8 cellular contexts compared by ENCODE assay signal in the genomic region with DNA sequence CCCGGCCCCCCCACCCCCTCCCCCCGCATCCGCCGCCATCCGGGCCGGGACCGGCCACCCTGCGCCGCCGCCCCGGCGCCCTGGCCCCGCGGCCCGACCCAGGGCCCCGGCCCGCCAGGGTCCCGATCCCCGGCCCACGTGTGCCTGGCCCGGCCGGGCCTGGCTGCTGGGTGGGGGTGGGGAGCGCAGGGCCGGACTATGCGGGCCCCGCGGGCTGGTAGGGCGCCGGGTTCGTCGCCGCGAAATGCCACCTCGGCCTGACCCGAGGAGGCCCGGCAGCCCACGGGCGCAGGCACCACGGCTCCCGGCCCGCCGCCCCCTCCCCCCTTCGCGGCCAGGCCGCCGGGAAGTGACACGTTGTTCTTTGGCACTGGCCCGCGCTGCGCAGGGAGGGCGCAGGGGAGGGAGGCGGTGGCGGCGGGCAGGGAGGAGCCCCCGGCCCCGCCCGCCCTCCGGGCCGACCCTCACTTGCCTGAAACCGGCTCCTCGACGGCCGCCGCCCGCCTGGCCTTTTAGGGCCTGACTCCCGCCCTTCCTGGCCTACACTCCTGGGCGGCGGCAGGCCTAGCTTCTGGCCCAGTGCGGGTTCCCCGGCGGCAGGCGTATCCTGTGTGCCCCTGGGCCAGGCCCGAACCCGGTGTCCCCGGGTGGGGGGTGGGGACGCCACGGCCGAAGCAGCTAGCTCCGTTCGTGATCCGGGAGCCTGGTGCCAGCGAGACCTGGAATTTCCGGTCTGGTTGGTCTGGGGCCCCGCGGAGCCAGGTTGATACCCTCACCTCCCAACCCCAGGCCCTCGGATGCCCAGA. TPM values are rescaled to one million over a fixed set of nuclear protein-coding genes. Genes with fewer than 3 reads are reported as not detected.
DNase-seq lines count a peak whose midpoint lies in the region; ATAC-seq, FAIRE-seq and TF ChIP-seq lines count a peak whose summit lies in the region.

No MANE protein-coding gene starts in this region.

- no peak for FAIRE-seq in HTR-8/SVneo (lab: Jason Lieb, UNC)

- H3K4me3 Mint-ChIP-seq in Caco-2 (ENCODE audit: unreplicated experiment), result peak overlapping the region; percentile 85

- POLR2A ChIA-PET in Caco-2 (lab: Charles Lee), result no interaction called here

- no peaks in the 10 kb centered on the region for H3K27me3 Mint-ChIP-seq in Caco-2 (ENCODE audit: insufficient read depth, unreplicated experiment)

- peak; percentile 4 to 46 for TF ChIP-seq POLR2A in adrenal gland (IDR thresholded peaks at IDR 0.05)

- intact Hi-C loops in Caco-2 (cut with micrococcal nuclease; ENCODE audit: unreplicated experiment), result loop anchor here (1.0 kb wide), 2 partner anchors 16 to 48 kb away; a partner anchor contains a TSS
- intact Hi-C loops in adrenal gland (cut with DNase I), result no loop called here
- intact Hi-C loops in left ventricle myocardium superior (cut with micrococcal nuclease), result no loop called here

- H3K4me1 ChIP-seq in Caco-2, result peaks cover 11% of the 10 kb centered on the region
- H3K4me1 ChIP-seq in adrenal gland (replicated peaks in 1 of 2), result peaks cover 37 to 46% of the 10 kb centered on the region in 2 donors

- TF ChIP-seq CTCF in Caco-2 (IDR thresholded peaks at IDR 0.05; ENCODE audit: insufficient read depth in 1 of 2, low read depth in 1 of 2, low read length in 1 of 2, severe bottlenecking in 1 of 2, unreplicated experiment in 1 of 2) (no peak), adrenal gland (IDR thresholded peaks at IDR 0.05) (peak in 1 of 6 experiments; percentile 3)

- peaks cover 9% of the 10 kb centered on the region for H3K4me1 Mint-ChIP-seq in Caco-2 (ENCODE audit: low read depth, unreplicated experiment)

- H3K9me3 Mint-ChIP-seq in Caco-2 (ENCODE audit: unreplicated experiment), result no peaks in the 10 kb centered on the region

- CTCF ChIA-PET in Caco-2 (lab: Charles Lee), result interaction anchor here (0.6 kb wide), 1 partner anchor 79 kb away, joined by 3 read pairs; no protein-coding TSS in a partner anchor

- H3K27me3 ChIP-seq in Caco-2 (replicated peaks; ENCODE audit: control insufficient read depth, insufficient read depth, low read length) (no peaks in the 10 kb centered on the region), adrenal gland (no peaks in the 10 kb centered on the region)

- peak; percentile 29 for ATAC-seq in GM19467 (IDR thresholded peaks at IDR 0.05; ENCODE audit: unreplicated experiment)
- peak; percentile 19 for ATAC-seq in HG03558 (IDR thresholded peaks at IDR 0.05; ENCODE audit: extremely low read depth, unreplicated experiment)
- ATAC-seq in SK-N-SH treated with all-trans-retinoic acid at 6 μM for 48 hours, result peak; percentile 40
- peak; percentile 79 for ATAC-seq in left ventricle myocardium superior

- DNase-seq in Caco-2, result peak; percentile 65 to 72
- DNase-seq in adrenal gland, result peak; percentile 83 to 91 (median 85)
- peak; percentile 94 for DNase-seq in left ventricle myocardium superior
- DNase-seq in putamen (ENCODE audit: low spot score), result peak; percentile 44
- DNase-seq in HTR-8/SVneo (ENCODE audit: insufficient read length, low spot score), result no peak

- peak overlapping the region; percentile 89 for H3K4me3 ChIP-seq in Caco-2 (ENCODE audit: low read depth, low read length)
- peak overlapping the region; percentile 49 to 99 (median 92) for H3K4me3 ChIP-seq in adrenal gland

- peak overlapping the region; percentile 67 for H3K27ac Mint-ChIP-seq in Caco-2 (ENCODE audit: unreplicated experiment)

- H3K27ac ChIP-seq in adrenal gland, result peak overlapping the region; percentile 94 to 100 (median 96)

- BruUV-seq in Caco-2 (replicated peaks; lab: Mats Ljungman, UMichigan), result no TSS peak

- 0 to 1% (median 0%) methylated on average over 11 to 81 of the region's 86 CpGs for WGBS in adrenal gland, 4 donors

- H3K9me3 ChIP-seq in Caco-2, result no peaks in the 10 kb centered on the region
- H3K9me3 ChIP-seq in adrenal gland (replicated peaks in 1 of 3), result no peaks in the 10 kb centered on the region

- H3K36me3 ChIP-seq in Caco-2 (ENCODE audit: control insufficient read depth, insufficient read depth, low read length) (peaks cover 1% of the 10 kb centered on the region), adrenal gland (replicated peaks in 1 of 2) (peaks cover 0 to 25% of the 10 kb centered on the region in 2 donors)

- H3K36me3 Mint-ChIP-seq in Caco-2 (ENCODE audit: insufficient read depth, unreplicated experiment), result peaks cover 46% of the 10 kb centered on the region

TF ChIP-seq in SK-N-SH treated with all-trans-retinoic acid at 6 μM for 48 hours, 23 proteins besides CTCF, POLR2A, EP300 and RAD21:
- TF ChIP-seq, protein P1, sequence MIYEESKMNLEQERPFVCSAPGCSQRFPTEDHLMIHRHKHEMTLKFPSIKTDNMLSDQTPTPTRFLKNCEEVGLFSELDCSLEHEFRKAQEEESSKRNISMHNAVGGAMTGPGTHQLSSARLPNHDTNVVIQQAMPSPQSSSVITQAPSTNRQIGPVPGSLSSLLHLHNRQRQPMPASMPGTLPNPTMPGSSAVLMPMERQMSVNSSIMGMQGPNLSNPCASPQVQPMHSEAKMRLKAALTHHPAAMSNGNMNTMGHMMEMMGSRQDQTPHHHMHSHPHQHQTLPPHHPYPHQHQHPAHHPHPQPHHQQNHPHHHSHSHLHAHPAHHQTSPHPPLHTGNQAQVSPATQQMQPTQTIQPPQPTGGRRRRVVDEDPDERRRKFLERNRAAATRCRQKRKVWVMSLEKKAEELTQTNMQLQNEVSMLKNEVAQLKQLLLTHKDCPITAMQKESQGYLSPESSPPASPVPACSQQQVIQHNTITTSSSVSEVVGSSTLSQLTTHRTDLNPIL (CRISPR knock-in tag; IDR thresholded peaks at IDR 0.05; ENCODE audit: low read depth), result no peak
- TF ChIP-seq ZNF70 (CRISPR knock-in tag; IDR thresholded peaks at IDR 0.05) (no peak), BACH2 (CRISPR knock-in tag; IDR thresholded peaks at IDR 0.05; ENCODE audit: borderline replicate concordance) (no peak), RARB (CRISPR knock-in tag; IDR thresholded peaks at IDR 0.05) (no peak), GLIS3 (CRISPR knock-in tag; IDR thresholded peaks at IDR 0.05) (no peak)
TF ChIP-seq in SK-N-SH treated with all-trans-retinoic acid at 6 μM for 48 hours: peak in this region for 0.

RNA-seq across cellular contexts. Expression of a gene that starts 0.5 kb away (rescaled TPM):
- total RNA-seq in Caco-2 (2022), result 410 and 423 TPM in 2 replicates
- total RNA-seq in adrenal gland, result 100 to 1,000 TPM; 289 to 600 (median 369) TPM
- 100 to 1,000 TPM; 248 to 411 (median 268) TPM for polyA plus RNA-seq in adrenal gland
- total RNA-seq in left ventricle myocardium superior, result 250 TPM

RNA-seq across cellular contexts. Expression of a gene that starts 15.9 kb away (rescaled TPM):
- 285 and 294 TPM in 2 replicates for total RNA-seq in Caco-2 (2022)
- total RNA-seq in adrenal gland, result 100 to 1,000 TPM; 190 to 387 (median 235) TPM
- 100 to 1,000 TPM in 1 of 3 donors, 10 to 100 TPM in 2; 65.1 to 412 (median 73.8) TPM for polyA plus RNA-seq in adrenal gland
- total RNA-seq in left ventricle myocardium superior, result 242 TPM

RNA-seq across cellular contexts. Expression of a gene that starts 22.5 kb away (rescaled TPM):
- 6.1 and 6.7 TPM in 2 replicates for total RNA-seq in Caco-2 (2022)
- 10 to 100 TPM; 16.4 to 42.4 (median 33.7) TPM for total RNA-seq in adrenal gland
- 10 to 100 TPM; 13.3 to 43.0 (median 39.4) TPM for polyA plus RNA-seq in adrenal gland
- total RNA-seq in left ventricle myocardium superior, result 41.0 TPM

RNA-seq across cellular contexts. Expression of a gene that starts 39.1 kb away (rescaled TPM):
- total RNA-seq in Caco-2 (2022) (not detected in 2 replicates), adrenal gland (1 to 10 TPM in 3 of 8 donors, under 1 TPM in 1, not detected in 4; 0.27 to 9.3 (median 5.8) TPM), left ventricle myocardium superior (not detected)
- polyA plus RNA-seq in adrenal gland, result 10 to 100 TPM in 1 of 3 donors, 1 to 10 TPM in 2; 3.0 to 15.2 (median 8.2) TPM

RNA-seq across cellular contexts. Expression of a gene that starts 46.5 kb away (rescaled TPM):
- total RNA-seq in Caco-2 (2022), result 23.0 and 28.6 TPM in 2 replicates
- total RNA-seq in adrenal gland, result 10 to 100 TPM in 5 of 8 donors, 1 to 10 TPM in 3; 7.5 to 24.4 (median 14.9) TPM
- 10 to 100 TPM; 11.4 to 27.8 (median 22.3) TPM for polyA plus RNA-seq in adrenal gland
- total RNA-seq in left ventricle myocardium superior, result 3.6 TPM

Comparison
In these comparisons a context has a peak if more than half of its experiments do, and no peak if none do; other contexts are left out.
1. ATAC-seq: peak in every context shown above with its lines; median percentile 79 in left ventricle myocardium superior; 40 in SK-N-SH treated with all-trans-retinoic acid at 6 μM for 48 hours; 29 in GM19467; 19 in HG03558.